1 cellular context compared by ENCODE assay signal in the genomic region with DNA sequence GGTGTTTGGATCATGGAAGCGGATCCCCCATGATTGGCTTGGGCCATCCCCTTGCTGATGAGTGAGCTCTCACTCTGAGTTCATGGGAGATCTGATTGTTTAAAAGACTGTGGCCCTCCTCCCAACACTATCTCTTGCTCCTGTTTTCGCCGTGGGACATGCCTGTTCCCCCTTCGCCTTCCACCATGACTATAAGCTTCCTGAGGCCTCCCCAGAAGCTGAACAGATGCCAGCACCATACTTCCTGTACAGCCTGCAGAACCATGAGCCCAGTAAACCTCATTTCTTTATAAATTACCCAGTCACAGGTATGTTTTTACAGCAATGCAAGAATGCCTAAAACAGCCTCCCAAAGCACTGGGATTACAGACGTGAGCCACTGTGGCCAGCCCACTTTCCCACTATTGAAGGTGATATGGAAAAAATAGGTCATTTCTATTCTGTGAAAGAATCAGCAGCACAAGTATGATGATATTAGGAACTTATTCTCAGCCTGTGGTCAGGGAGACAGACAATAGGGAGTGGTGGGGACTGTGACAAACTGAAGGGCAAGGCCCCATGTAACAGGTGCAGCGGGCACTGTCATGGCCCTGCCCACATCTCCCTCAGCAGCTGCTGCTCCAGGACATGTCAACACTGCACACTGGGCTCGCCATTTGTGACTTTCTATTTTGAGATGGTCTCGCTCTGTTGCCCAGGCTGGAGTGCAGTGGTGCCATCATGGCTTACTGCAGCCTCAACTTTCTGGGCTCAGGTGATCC.
TF ChIP-seq lines count a peak whose summit lies in the region.

No MANE protein-coding gene starts in this region.

TF ChIP-seq in HepG2, 621 proteins besides CTCF, POLR2A, EP300 and RAD21:
- TF ChIP-seq ZNF180 (CRISPR knock-in tag; IDR thresholded peaks at IDR 0.05; ENCODE audit: borderline replicate concordance, low read depth) = peak; percentile 98; the same call in 1 of the 2 replicates
- TF ChIP-seq, protein P1, sequence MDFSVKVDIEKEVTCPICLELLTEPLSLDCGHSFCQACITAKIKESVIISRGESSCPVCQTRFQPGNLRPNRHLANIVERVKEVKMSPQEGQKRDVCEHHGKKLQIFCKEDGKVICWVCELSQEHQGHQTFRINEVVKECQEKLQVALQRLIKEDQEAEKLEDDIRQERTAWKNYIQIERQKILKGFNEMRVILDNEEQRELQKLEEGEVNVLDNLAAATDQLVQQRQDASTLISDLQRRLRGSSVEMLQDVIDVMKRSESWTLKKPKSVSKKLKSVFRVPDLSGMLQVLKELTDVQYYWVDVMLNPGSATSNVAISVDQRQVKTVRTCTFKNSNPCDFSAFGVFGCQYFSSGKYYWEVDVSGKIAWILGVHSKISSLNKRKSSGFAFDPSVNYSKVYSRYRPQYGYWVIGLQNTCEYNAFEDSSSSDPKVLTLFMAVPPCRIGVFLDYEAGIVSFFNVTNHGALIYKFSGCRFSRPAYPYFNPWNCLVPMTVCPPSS (IDR thresholded peaks at IDR 0.05) = no peak
- no peak for TF ChIP-seq ZNF501 (CRISPR knock-in tag; IDR thresholded peaks at IDR 0.05)
